Comparison of ENCODE assay signal across 2 cellular contexts in genomic region chr1:211610779-211611556, GRCh38.
TF ChIP-seq lines count a peak whose summit lies in the region.

No MANE protein-coding gene starts in this region.

TF ChIP-seq in HEK293, 187 proteins besides CTCF, POLR2A, EP300 and RAD21:
- no peak for TF ChIP-seq ZBTB49 (tag by site-specific recombination; IDR thresholded peaks at IDR 0.05; ENCODE audit: low read depth)
- peak; percentile 66 for TF ChIP-seq ZNF341 (tag by site-specific recombination; IDR thresholded peaks at IDR 0.05; ENCODE audit: low read depth)

TF ChIP-seq in GM23338, 12 proteins besides CTCF, POLR2A, EP300 and RAD21 (continued from another document):
- no peak for TF ChIP-seq REST (IDR thresholded peaks at IDR 0.05; ENCODE audit: unreplicated experiment)
- TF ChIP-seq STAT1 (IDR thresholded peaks at IDR 0.05; ENCODE audit: unreplicated experiment), result no peak
